ENCODE assay signal across 9 cellular contexts in genomic region chr9:115211413-115212204, GRCh38.
DNase-seq lines count a peak whose midpoint lies in the region; ATAC-seq, FAIRE-seq and TF ChIP-seq lines count a peak whose summit lies in the region.
"Had no signal": no experiment of that assay in that cellular context is flagged by ENCODE, and none has a peak within 500 bp of the region (broad histone marks: within the 10 kb centered on the region; RNA-seq: fewer than 3 reads in every experiment).

No MANE protein-coding gene starts in this region.

- peak; percentile 90 for DNase-seq in AG10803 (ENCODE audit: low read depth)
- DNase-seq in GM20000 (ENCODE audit: low spot score): peak; percentile 26
- DNase-seq in bronchial epithelial cell (ENCODE audit: low read depth): peak; percentile 50
- no peak for DNase-seq in cerebellar nuclear complex (lab: John Stamatoyannopoulos, UW)
- no peak for DNase-seq in stimulated activated naive CD8-positive, alpha-beta T cell treated with anti-CD3 and anti-CD28 coated beads, Interleukin-15, amount 100 ng/mL, for 72 hours
- DNase-seq in activated CD4-positive, alpha-beta memory T cell treated with anti-CD3 and anti-CD28 coated beads, Interleukin-2, amount 10 ng/mL, durations not matched to agents 7 days and 5 days: no peak
- DNase-seq in anterior cingulate cortex (lab: John Stamatoyannopoulos, UW): no peak

- no peak for TF ChIP-seq CTCF in AG10803 (conservative IDR thresholded peaks at IDR 0.05; ENCODE audit: low read length)
- no peak for TF ChIP-seq CTCF in GM20000 (IDR thresholded peaks at IDR 0.05; ENCODE audit: extremely low read depth, missing control alignments)
- no peak for TF ChIP-seq CTCF in bronchial epithelial cell (IDR thresholded peaks at IDR 0.05; ENCODE audit: insufficient read depth, low read length, severe bottlenecking)

- H3K9me3 Mint-ChIP-seq in stimulated activated naive CD8-positive, alpha-beta T cell treated with anti-CD3 and anti-CD28 coated beads, Interleukin-15, amount 100 ng/mL, for 72 hours: no peaks in the 10 kb centered on the region
- no peaks in the 10 kb centered on the region for H3K9me3 Mint-ChIP-seq in activated CD4-positive, alpha-beta memory T cell treated with anti-CD3 and anti-CD28 coated beads, Interleukin-2, amount 10 ng/mL, durations not matched to agents 7 days and 5 days

- ATAC-seq in HG03139 (IDR thresholded peaks at IDR 0.05; ENCODE audit: unreplicated experiment): peak; percentile 55
- ATAC-seq in stimulated activated naive CD8-positive, alpha-beta T cell treated with anti-CD3 and anti-CD28 coated beads, Interleukin-15, amount 100 ng/mL, for 72 hours: no peak

- POLR2A ChIA-PET in activated CD4-positive, alpha-beta memory T cell treated with anti-CD3 and anti-CD28 coated beads, Interleukin-2, amount 10 ng/mL, durations not matched to agents 7 days and 5 days (lab: Charles Lee): no interaction called here

- H3K36me3 Mint-ChIP-seq in activated CD4-positive, alpha-beta memory T cell treated with anti-CD3 and anti-CD28 coated beads, Interleukin-2, amount 10 ng/mL, durations not matched to agents 7 days and 5 days (ENCODE audit: low read depth): no peaks in the 10 kb centered on the region

- H3K4me3 ChIP-seq in AG10803 (ENCODE audit: low read length) (no peak overlapping the region), bronchial epithelial cell (ENCODE audit: low read depth, low read length) (no peak overlapping the region)

- CTCF ChIA-PET in activated CD4-positive, alpha-beta memory T cell treated with anti-CD3 and anti-CD28 coated beads, Interleukin-2, amount 10 ng/mL, durations not matched to agents 7 days and 5 days (lab: Charles Lee): no interaction called here

- H3K27ac Mint-ChIP-seq in stimulated activated naive CD8-positive, alpha-beta T cell treated with anti-CD3 and anti-CD28 coated beads, Interleukin-15, amount 100 ng/mL, for 72 hours: no peak overlapping the region
- no peak overlapping the region for H3K27ac Mint-ChIP-seq in activated CD4-positive, alpha-beta memory T cell treated with anti-CD3 and anti-CD28 coated beads, Interleukin-2, amount 10 ng/mL, durations not matched to agents 7 days and 5 days

- no peak for FAIRE-seq in bronchial epithelial cell (lab: Jason Lieb, UNC)

- H3K36me3 ChIP-seq in bronchial epithelial cell (ENCODE audit: control insufficient read depth, insufficient read depth, low read length): no peaks in the 10 kb centered on the region
- H3K36me3 ChIP-seq: neutrophil had no signal

- H3K27me3 ChIP-seq in bronchial epithelial cell (ENCODE audit: control insufficient read depth, insufficient read depth, low read length): no peaks in the 10 kb centered on the region
- H3K27me3 ChIP-seq: neutrophil had no signal

- H3K4me3 Mint-ChIP-seq in stimulated activated naive CD8-positive, alpha-beta T cell treated with anti-CD3 and anti-CD28 coated beads, Interleukin-15, amount 100 ng/mL, for 72 hours: no peak overlapping the region
- no peak overlapping the region for H3K4me3 Mint-ChIP-seq in activated CD4-positive, alpha-beta memory T cell treated with anti-CD3 and anti-CD28 coated beads, Interleukin-2, amount 10 ng/mL, durations not matched to agents 7 days and 5 days

- H3K4me1 Mint-ChIP-seq in stimulated activated naive CD8-positive, alpha-beta T cell treated with anti-CD3 and anti-CD28 coated beads, Interleukin-15, amount 100 ng/mL, for 72 hours: peaks cover 12% of the 10 kb centered on the region
- H3K4me1 Mint-ChIP-seq in activated CD4-positive, alpha-beta memory T cell treated with anti-CD3 and anti-CD28 coated beads, Interleukin-2, amount 10 ng/mL, durations not matched to agents 7 days and 5 days: peaks cover 32% of the 10 kb centered on the region

- peaks cover 78% of the 10 kb centered on the region for H3K27me3 Mint-ChIP-seq in stimulated activated naive CD8-positive, alpha-beta T cell treated with anti-CD3 and anti-CD28 coated beads, Interleukin-15, amount 100 ng/mL, for 72 hours
- peaks cover 20% of the 10 kb centered on the region for H3K27me3 Mint-ChIP-seq in activated CD4-positive, alpha-beta memory T cell treated with anti-CD3 and anti-CD28 coated beads, Interleukin-2, amount 10 ng/mL, durations not matched to agents 7 days and 5 days

Comparison
In these comparisons a context has a peak if more than half of its experiments do, and no peak if none do; other contexts are left out.
1. DNase-seq: peak in AG10803 (single experiment), GM20000 (single experiment) and bronchial epithelial cell (single experiment); none in cerebellar nuclear complex (0 of 2), stimulated activated naive CD8-positive, alpha-beta T cell treated with anti-CD3 and anti-CD28 coated beads, Interleukin-15, amount 100 ng/mL, for 72 hours (0 of 2), activated CD4-positive, alpha-beta memory T cell treated with anti-CD3 and anti-CD28 coated beads, Interleukin-2, amount 10 ng/mL, durations not matched to agents 7 days and 5 days (single experiment) and anterior cingulate cortex (0 of 58).